21 cellular contexts compared by ENCODE assay signal in genomic region chr15:90262426-90262825, GRCh38. TPM values are rescaled to one million over a fixed set of nuclear protein-coding genes. Genes with fewer than 3 reads are reported as not detected.
DNase-seq lines count a peak whose midpoint lies in the region; ATAC-seq and TF ChIP-seq lines count a peak whose summit lies in the region.
"Had no signal": no experiment of that assay in that cellular context is flagged by ENCODE, and none has a peak within 500 bp of the region (broad histone marks: within the 10 kb centered on the region; RNA-seq: fewer than 3 reads in every experiment).

No MANE protein-coding gene starts in this region.

- H3K27me3 Mint-ChIP-seq in activated naive CD4-positive, alpha-beta T cell treated with anti-CD3 and anti-CD28 coated beads, Interleukin-2, amount 10 ng/mL, durations not matched to agents 7 days and 5 days: no peaks in the 10 kb centered on the region
- H3K27me3 Mint-ChIP-seq in chondrocyte (ENCODE audit: low read depth): no peaks in the 10 kb centered on the region
- H3K27me3 Mint-ChIP-seq in naive thymus-derived CD8-positive, alpha-beta T cell: no peaks in the 10 kb centered on the region
- H3K27me3 Mint-ChIP-seq in type B pancreatic cell: no peaks in the 10 kb centered on the region
- H3K27me3 Mint-ChIP-seq: B cell had no signal

- H3K4me3 Mint-ChIP-seq in activated naive CD4-positive, alpha-beta T cell treated with anti-CD3 and anti-CD28 coated beads, Interleukin-2, amount 10 ng/mL, durations not matched to agents 7 days and 5 days: no peak overlapping the region
- no peak overlapping the region for H3K4me3 Mint-ChIP-seq in chondrocyte (ENCODE audit: unreplicated experiment)
- H3K4me3 Mint-ChIP-seq in naive thymus-derived CD8-positive, alpha-beta T cell: peak overlapping the region in 3 of 10 donors; percentile 28 to 45 (median 28)
- peak overlapping the region; percentile 1 for H3K4me3 Mint-ChIP-seq in type B pancreatic cell
- H3K4me3 Mint-ChIP-seq: B cell had no signal

- no peak for DNase-seq in activated naive CD4-positive, alpha-beta T cell treated with anti-CD3 and anti-CD28 coated beads, Interleukin-2, amount 10 ng/mL, durations not matched to agents 7 days and 5 days
- DNase-seq in activated naive CD4-positive, alpha-beta T cell treated with anti-CD3 and anti-CD28 coated beads, Interleukin-2, amount 50 U/mL, for 72 hours (ENCODE audit: low spot score in 2 of 2): no peak
- DNase-seq in chondrocyte (ENCODE audit: low spot score) (peak; percentile 15), type B pancreatic cell (ENCODE audit: extremely low spot score, unreplicated experiment) (no peak), RKO (ENCODE audit: low spot score) (no peak), middle frontal gyrus (ENCODE audit: extremely low spot score, low spot score) (no peak)
- DNase-seq in naive thymus-derived CD8-positive, alpha-beta T cell: no peak
- DNase-seq: activated gamma-delta T cell treated with Interleukin-2 at 50 U/mL for 16 hours; DMS79 treated with DMSO at 0.1 percent for 48 hours; GOT3; hypothalamus; lower lobe of right lung; SIG-M5; stimulated activated CD4-positive, alpha-beta T cell treated with anti-CD3 and anti-CD28 coated beads, Interleukin-2, amount 100 ng/mL, for 24 hours; stimulated activated naive CD4-positive, alpha-beta T cell; T-helper 1 cell; tibial artery had no signal

- POLR2A ChIA-PET in naive thymus-derived CD8-positive, alpha-beta T cell (lab: Charles Lee): interaction anchor here (0.5 to 2.8 kb wide), 6 partner anchors 11 to 666 kb away, joined by 3 to 17 read pairs (median 4); partner anchors contain the start of genes CIB1 and GDPGP1

- no peak for ATAC-seq in activated naive CD4-positive, alpha-beta T cell treated with anti-CD3 and anti-CD28 coated beads, Interleukin-2, amount 50 U/mL, for 72 hours
- no peak for ATAC-seq in naive thymus-derived CD8-positive, alpha-beta T cell
- ATAC-seq in HG03139 (IDR thresholded peaks at IDR 0.05; ENCODE audit: unreplicated experiment): no peak
- ATAC-seq: lower lobe of right lung had no signal

- H3K9me3 Mint-ChIP-seq in activated naive CD4-positive, alpha-beta T cell treated with anti-CD3 and anti-CD28 coated beads, Interleukin-2, amount 10 ng/mL, durations not matched to agents 7 days and 5 days: no peaks in the 10 kb centered on the region
- no peaks in the 10 kb centered on the region for H3K9me3 Mint-ChIP-seq in activated naive CD4-positive, alpha-beta T cell treated with anti-CD3 and anti-CD28 coated beads, Interleukin-2, amount 50 U/mL, for 72 hours
- H3K9me3 Mint-ChIP-seq in chondrocyte (ENCODE audit: low read depth): no peaks in the 10 kb centered on the region
- no peaks in the 10 kb centered on the region for H3K9me3 Mint-ChIP-seq in naive thymus-derived CD8-positive, alpha-beta T cell
- no peaks in the 10 kb centered on the region for H3K9me3 Mint-ChIP-seq in type B pancreatic cell
- H3K9me3 Mint-ChIP-seq: IgD-negative memory B cell had no signal

- CTCF ChIA-PET in activated naive CD4-positive, alpha-beta T cell treated with anti-CD3 and anti-CD28 coated beads, Interleukin-2, amount 10 ng/mL, durations not matched to agents 7 days and 5 days (lab: Charles Lee): interaction anchor here (1.2 to 1.3 kb wide), 2 partner anchors 31 to 119 kb away, joined by 3 to 4 read pairs; no protein-coding TSS in a partner anchor

- H3K36me3 Mint-ChIP-seq in activated naive CD4-positive, alpha-beta T cell treated with anti-CD3 and anti-CD28 coated beads, Interleukin-2, amount 10 ng/mL, durations not matched to agents 7 days and 5 days: peaks cover 7% of the 10 kb centered on the region
- H3K36me3 Mint-ChIP-seq in activated naive CD4-positive, alpha-beta T cell treated with anti-CD3 and anti-CD28 coated beads, Interleukin-2, amount 50 U/mL, for 72 hours: peaks cover 6 to 26% of the 10 kb centered on the region in 2 donors
- no peaks in the 10 kb centered on the region for H3K36me3 Mint-ChIP-seq in chondrocyte (ENCODE audit: low read depth)
- peaks cover 0 to 10% (median 0%) of the 10 kb centered on the region in 3 donors for H3K36me3 Mint-ChIP-seq in naive thymus-derived CD8-positive, alpha-beta T cell
- no peaks in the 10 kb centered on the region for H3K36me3 Mint-ChIP-seq in type B pancreatic cell

- no peak for TF ChIP-seq CTCF in chondrocyte (IDR thresholded peaks at IDR 0.05)
- TF ChIP-seq CTCF in type B pancreatic cell (conservative IDR thresholded peaks at IDR 0.05): no peak

- peaks cover 30% of the 10 kb centered on the region for H3K4me1 Mint-ChIP-seq in activated naive CD4-positive, alpha-beta T cell treated with anti-CD3 and anti-CD28 coated beads, Interleukin-2, amount 10 ng/mL, durations not matched to agents 7 days and 5 days
- H3K4me1 Mint-ChIP-seq in chondrocyte (ENCODE audit: low read depth) (peaks cover 20% of the 10 kb centered on the region), type B pancreatic cell (ENCODE audit: unreplicated experiment) (peaks cover 7% of the 10 kb centered on the region)
- peaks cover 11 to 29% (median 28%) of the 10 kb centered on the region in 4 donors for H3K4me1 Mint-ChIP-seq in naive thymus-derived CD8-positive, alpha-beta T cell

- H3K27ac Mint-ChIP-seq in activated naive CD4-positive, alpha-beta T cell treated with anti-CD3 and anti-CD28 coated beads, Interleukin-2, amount 10 ng/mL, durations not matched to agents 7 days and 5 days: peak overlapping the region; percentile 30
- H3K27ac Mint-ChIP-seq in activated naive CD4-positive, alpha-beta T cell treated with anti-CD3 and anti-CD28 coated beads, Interleukin-2, amount 50 U/mL, for 72 hours: no peak overlapping the region
- H3K27ac Mint-ChIP-seq in chondrocyte (ENCODE audit: unreplicated experiment) (no peak overlapping the region), type B pancreatic cell (no peak overlapping the region)
- peak overlapping the region in 6 of 10 donors; percentile 11 to 73 (median 38) for H3K27ac Mint-ChIP-seq in naive thymus-derived CD8-positive, alpha-beta T cell
- H3K27ac Mint-ChIP-seq: B cell had no signal

RNA-seq across cellular contexts. Expression of gene NGRN, which starts 3.0 kb away (rescaled TPM):
- 10 to 100 TPM; 17.8 to 36.2 TPM for total RNA-seq in activated naive CD4-positive, alpha-beta T cell treated with anti-CD3 and anti-CD28 coated beads, Interleukin-2, amount 50 U/mL, for 72 hours
- total RNA-seq in chondrocyte (87.3 to 116 TPM (median 94.0 TPM) in 3 replicates), type B pancreatic cell (ENCODE audit: low replicate concordance) (79.2 and 103 TPM in 2 replicates)
- 10 to 100 TPM; 47.7 to 53.3 TPM for total RNA-seq in naive thymus-derived CD8-positive, alpha-beta T cell
- 10 to 100 TPM; 25.9 to 42.9 (median 26.5) TPM for polyA plus RNA-seq in naive thymus-derived CD8-positive, alpha-beta T cell

RNA-seq across cellular contexts. Expression of gene TTLL13, which starts 13.1 kb away (rescaled TPM):
- total RNA-seq in activated naive CD4-positive, alpha-beta T cell treated with anti-CD3 and anti-CD28 coated beads, Interleukin-2, amount 50 U/mL, for 72 hours: 1 to 10 TPM in 1 of 2 donors, under 1 TPM in 1; 0.49 to 1.0 TPM
- 0.69 TPM in 1 of 3 replicates, not detected in the others for total RNA-seq in chondrocyte
- 1 to 10 TPM in 1 of 2 experiments, under 1 TPM in 1; 0.71 to 1.0 TPM for total RNA-seq in naive thymus-derived CD8-positive, alpha-beta T cell
- not detected for polyA plus RNA-seq in naive thymus-derived CD8-positive, alpha-beta T cell
- total RNA-seq in type B pancreatic cell (ENCODE audit: low replicate concordance): 0.58 TPM in 1 of 2 replicates, not detected in the other
- total RNA-seq: ascending aorta, lower lobe of right lung had no signal

RNA-seq across cellular contexts. Expression of gene GDPGP1, which starts 28.4 kb away (rescaled TPM):
- 1 to 10 TPM; 3.1 to 7.6 TPM for total RNA-seq in activated naive CD4-positive, alpha-beta T cell treated with anti-CD3 and anti-CD28 coated beads, Interleukin-2, amount 50 U/mL, for 72 hours
- total RNA-seq in chondrocyte (4.8 to 5.8 TPM (median 5.5 TPM) in 3 replicates), type B pancreatic cell (ENCODE audit: low replicate concordance) (6.1 and 9.6 TPM in 2 replicates)
- 10 to 100 TPM; 12.0 to 12.4 TPM for total RNA-seq in naive thymus-derived CD8-positive, alpha-beta T cell
- 1 to 10 TPM in 2 of 3 donors, under 1 TPM in 1; 0.50 to 2.2 (median 1.3) TPM for polyA plus RNA-seq in naive thymus-derived CD8-positive, alpha-beta T cell

RNA-seq across cellular contexts. Expression of gene CIB1, which starts 28.7 kb away (rescaled TPM):
- total RNA-seq in activated naive CD4-positive, alpha-beta T cell treated with anti-CD3 and anti-CD28 coated beads, Interleukin-2, amount 50 U/mL, for 72 hours: 100 to 1,000 TPM; 114 to 150 TPM
- total RNA-seq in chondrocyte: 40.2 to 42.4 TPM (median 40.9 TPM) in 3 replicates
- 100 to 1,000 TPM; 110 TPM for total RNA-seq in naive thymus-derived CD8-positive, alpha-beta T cell
- 100 to 1,000 TPM; 232 to 246 (median 232) TPM for polyA plus RNA-seq in naive thymus-derived CD8-positive, alpha-beta T cell
- 31.6 and 36.8 TPM in 2 replicates for total RNA-seq in type B pancreatic cell (ENCODE audit: low replicate concordance)

Comparison
In these comparisons a context has a peak if more than half of its experiments do, and no peak if none do; other contexts are left out.
1. H3K27ac Mint-ChIP-seq: peak in activated naive CD4-positive, alpha-beta T cell treated with anti-CD3 and anti-CD28 coated beads, Interleukin-2, amount 10 ng/mL, durations not matched to agents 7 days and 5 days (single experiment) and naive thymus-derived CD8-positive, alpha-beta T cell (6 of 10); none in activated naive CD4-positive, alpha-beta T cell treated with anti-CD3 and anti-CD28 coated beads, Interleukin-2, amount 50 U/mL, for 72 hours (0 of 2), chondrocyte (single experiment) and type B pancreatic cell (single experiment).